ENCODE assay signal across 12 cellular contexts in genomic region chr2:174614261-174614660, GRCh38. TPM values are rescaled to one million over a fixed set of nuclear protein-coding genes. Genes with fewer than 3 reads are reported as not detected.
DNase-seq lines count a peak whose midpoint lies in the region; ATAC-seq and TF ChIP-seq lines count a peak whose summit lies in the region.
"Had no signal": no experiment of that assay in that cellular context is flagged by ENCODE, and none has a peak within 500 bp of the region (broad histone marks: within the 10 kb centered on the region; RNA-seq: fewer than 3 reads in every experiment).

No MANE protein-coding gene starts in this region.

- no peaks in the 10 kb centered on the region for H3K27me3 ChIP-seq in OCI-LY1 (ENCODE audit: insufficient read depth, low read length)
- no peaks in the 10 kb centered on the region for H3K27me3 ChIP-seq in endodermal cell (ENCODE audit: control insufficient read depth, insufficient read depth, low read length, poor library complexity, severe bottlenecking)
- H3K27me3 ChIP-seq: sigmoid colon had no signal

- DNase-seq in ELR (ENCODE audit: low read depth) (peak; percentile 88), endodermal cell (no peak), pons (ENCODE audit: low spot score) (peak; percentile 24), left ventricle myocardium superior (no peak), NCI-H187 treated with DMSO at 0.1 percent for 48 hours (lab: John Stamatoyannopoulos, UW) (no peak)
- DNase-seq: activated effector memory CD4-positive, alpha-beta T cell treated with Interleukin-2 at 50 U/mL for 16 hours; KG1; NCI-H524 treated with DMSO at 0.1 percent for 48 hours; sigmoid colon had no signal

- peaks cover 17% of the 10 kb centered on the region for H3K4me1 Mint-ChIP-seq in endodermal cell

- intact Hi-C loops in left ventricle myocardium superior (cut with micrococcal nuclease) = no loop called here

- H4K20me1 ChIP-seq in OCI-LY1 (ENCODE audit: insufficient read depth, low read length) = no peaks in the 10 kb centered on the region

- H3K4me3 ChIP-seq in OCI-LY1 (ENCODE audit: low read depth, low read length, poor library complexity, severe bottlenecking) = no peak overlapping the region
- peak overlapping the region; percentile 1 for H3K4me3 ChIP-seq in endodermal cell (ENCODE audit: low read length)
- H3K4me3 ChIP-seq: sigmoid colon had no signal

- no peak overlapping the region for H3K4me3 Mint-ChIP-seq in endodermal cell

- H3K36me3 ChIP-seq in OCI-LY1 (ENCODE audit: insufficient read depth, low read length) (peaks cover 4% of the 10 kb centered on the region; the same call in 1 of the 2 replicates), endodermal cell (ENCODE audit: control insufficient read depth, insufficient read depth, low read length) (no peaks in the 10 kb centered on the region)
- H3K36me3 ChIP-seq: sigmoid colon had no signal

- no peaks in the 10 kb centered on the region for H3K27me3 Mint-ChIP-seq in endodermal cell (ENCODE audit: insufficient read depth)

- H3K4me1 ChIP-seq in OCI-LY1 (ENCODE audit: insufficient read depth, low read length, severe bottlenecking) (peaks cover 71% of the 10 kb centered on the region), endodermal cell (ENCODE audit: control insufficient read depth, insufficient read depth, low read length) (peaks cover 5% of the 10 kb centered on the region)

- H3K9me3 Mint-ChIP-seq in endodermal cell = no peaks in the 10 kb centered on the region

- no peaks in the 10 kb centered on the region for H3K36me3 Mint-ChIP-seq in endodermal cell (ENCODE audit: low read depth)

- H3K27ac Mint-ChIP-seq in endodermal cell = peak overlapping the region; percentile 31

- no peaks in the 10 kb centered on the region; the same call in 1 of the 2 replicates for H3F3A ChIP-seq in OCI-LY1 (ENCODE audit: insufficient read depth, low read length)

- WGBS in endodermal cell (ENCODE audit: insufficient coverage in 1 of 2, insufficient read length in 1 of 2), 2 experiments = 70% methylated on average over 3 to 4 of the region's 4 CpGs

- ATAC-seq in esophagus mucosa = no peak
- no peak for ATAC-seq in left ventricle myocardium superior
- no peak for ATAC-seq in HG02588 (IDR thresholded peaks at IDR 0.05; ENCODE audit: unreplicated experiment)

- H3K9ac ChIP-seq in OCI-LY1 (ENCODE audit: low read length) (no peak overlapping the region), endodermal cell (ENCODE audit: extremely low read depth, low read length, poor library complexity, severe bottlenecking) (no peak overlapping the region)

- TF ChIP-seq CTCF in OCI-LY1 (IDR thresholded peaks at IDR 0.05; ENCODE audit: low read length) (no peak), endodermal cell (conservative IDR thresholded peaks at IDR 0.05) (no peak)

- H3K27ac ChIP-seq in OCI-LY1 (ENCODE audit: low read depth, low read length, poor library complexity, severe bottlenecking) (peak overlapping the region; percentile 37), endodermal cell (ENCODE audit: low read depth, low read length) (no peak overlapping the region)

- H3K9me3 ChIP-seq in OCI-LY1 (ENCODE audit: low read length) (no peaks in the 10 kb centered on the region), endodermal cell (ENCODE audit: control insufficient read depth, low read length) (no peaks in the 10 kb centered on the region)
- H3K9me3 ChIP-seq: sigmoid colon had no signal

- H2AFZ ChIP-seq in OCI-LY1 (ENCODE audit: low read length) = no peak overlapping the region

- H3K9me2 ChIP-seq in OCI-LY1 (ENCODE audit: low read depth, low read length) = no peaks in the 10 kb centered on the region

- H3K79me2 ChIP-seq in OCI-LY1 (ENCODE audit: insufficient read depth, low read length) = no peaks in the 10 kb centered on the region

- no peak overlapping the region for H3K4me2 ChIP-seq in OCI-LY1 (ENCODE audit: low read length)

RNA-seq across cellular contexts. Expression of gene WIPF1, which starts 16.7 kb away (rescaled TPM):
- total RNA-seq in endodermal cell (10 to 100 TPM; 21.5 to 28.5 TPM), esophagus mucosa (3.1 TPM), left ventricle myocardium superior (15.2 TPM)
- 23.5 TPM for polyA plus RNA-seq in endodermal cell (2013, experiment 1 of 2)
- polyA plus RNA-seq in endodermal cell (2013, experiment 2 of 2) = 24.8 TPM

Comparison
In these comparisons a context has a peak if more than half of its experiments do, and no peak if none do; other contexts are left out.
1. DNase-seq: peak in ELR (single experiment) and pons (single experiment); none in endodermal cell (single experiment), left ventricle myocardium superior (single experiment) and NCI-H187 treated with DMSO at 0.1 percent for 48 hours (single experiment).